Comparison of ENCODE assay signal across 17 cellular contexts in the genomic region with DNA sequence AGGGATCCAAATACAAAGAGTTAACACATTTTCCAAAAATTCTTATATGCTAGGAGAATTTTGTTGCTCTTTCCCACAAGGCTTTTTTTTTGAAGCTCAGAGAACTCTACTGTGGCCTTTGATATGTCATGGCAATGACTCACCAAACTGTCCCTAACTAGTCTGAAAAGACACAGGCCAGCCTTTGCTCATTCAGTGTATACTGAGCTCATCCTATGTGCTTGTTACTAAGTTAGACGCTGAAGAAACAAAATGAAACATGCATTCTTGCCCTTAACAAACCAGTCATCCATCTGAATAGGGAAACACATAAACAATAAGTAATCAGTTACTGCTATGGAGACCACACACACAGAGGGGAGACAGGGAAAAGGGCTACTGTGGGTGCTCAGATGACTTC.
A peak's percentile ranks its signal among the peaks of the same experiment; 100 is the strongest.
DNase-seq lines count a peak whose midpoint lies in the region; ATAC-seq, FAIRE-seq and TF ChIP-seq lines count a peak whose summit lies in the region.
"Had no signal": no experiment of that assay in that cellular context is flagged by ENCODE, and none has a peak within 500 bp of the region (broad histone marks: within the 10 kb centered on the region; RNA-seq: fewer than 3 reads in every experiment).

No MANE protein-coding gene starts in this region.

- H3K4me2 ChIP-seq in astrocyte (ENCODE audit: low read length), result no peak overlapping the region
- H3K4me2 ChIP-seq: GM23338 had no signal

- H3K9me3 Mint-ChIP-seq in activated T-cell treated with anti-CD3 and anti-CD28 coated beads, Interleukin-2, amount 50 U/mL, for 72 hours, result no peaks in the 10 kb centered on the region
- H3K9me3 Mint-ChIP-seq in astrocyte (ENCODE audit: unreplicated experiment), result peaks cover 3% of the 10 kb centered on the region
- H3K9me3 Mint-ChIP-seq: GM23338 had no signal

- H3K36me3 Mint-ChIP-seq in activated T-cell treated with anti-CD3 and anti-CD28 coated beads, Interleukin-2, amount 50 U/mL, for 72 hours (ENCODE audit: insufficient read depth in 2 of 2), result no peaks in the 10 kb centered on the region
- peaks cover 3% of the 10 kb centered on the region for H3K36me3 Mint-ChIP-seq in astrocyte (ENCODE audit: low read depth, unreplicated experiment)

- peak in 1 of 2 donors; percentile 3 for DNase-seq in activated T-cell treated with anti-CD3 and anti-CD28 coated beads, Interleukin-2, amount 50 U/mL, for 72 hours
- no peak for DNase-seq in activated T-cell treated with anti-CD3 and anti-CD28 coated beads, Interleukin-2, amount 50 U/mL, for 48 hours
- DNase-seq in astrocyte (ENCODE audit: low read depth), result peak; percentile 29
- DNase-seq in glomerular visceral epithelial cell (ENCODE audit: extremely low spot score), result peak; percentile 40
- DNase-seq in thoracic aorta (ENCODE audit: low spot score), result no peak
- DNase-seq in DMS79 treated with DMSO at 0.1 percent for 48 hours (lab: John Stamatoyannopoulos, UW), result no peak
- DNase-seq: ACHN, heart left ventricle, lower lobe of right lung, NCI-H1105, RPMI8226, spleen, T-helper 9 cell had no signal

- H3K79me2 ChIP-seq in astrocyte (ENCODE audit: insufficient read depth, low read length), result no peaks in the 10 kb centered on the region

- no peaks in the 10 kb centered on the region for H3K36me3 ChIP-seq in astrocyte (ENCODE audit: insufficient read depth, low read length)
- no peaks in the 10 kb centered on the region for H3K36me3 ChIP-seq in thoracic aorta
- H3K36me3 ChIP-seq: heart left ventricle, lower lobe of right lung, spleen had no signal

- no peak for TF ChIP-seq CTCF in astrocyte (IDR thresholded peaks at IDR 0.05; ENCODE audit: insufficient read depth, low read depth, low read length)
- no peak for TF ChIP-seq CTCF in thoracic aorta (IDR thresholded peaks at IDR 0.05)

- FAIRE-seq in astrocyte (lab: Jason Lieb, UNC), result no peak
- FAIRE-seq: urothelium cell line had no signal

- H3K9ac ChIP-seq in astrocyte (ENCODE audit: low read length), result no peak overlapping the region

- no peaks in the 10 kb centered on the region for H3K27me3 ChIP-seq in astrocyte (ENCODE audit: insufficient read depth, low read length)
- H3K27me3 ChIP-seq in thoracic aorta (replicated peaks; ENCODE audit: insufficient read depth), result no peaks in the 10 kb centered on the region
- H3K27me3 ChIP-seq: heart left ventricle, spleen had no signal

- H3K27me3 Mint-ChIP-seq in activated T-cell treated with anti-CD3 and anti-CD28 coated beads, Interleukin-2, amount 50 U/mL, for 72 hours (ENCODE audit: low read depth), result no peaks in the 10 kb centered on the region
- no peaks in the 10 kb centered on the region for H3K27me3 Mint-ChIP-seq in astrocyte (ENCODE audit: low read depth, unreplicated experiment)

- peak; percentile 76 to 89 for ATAC-seq in activated T-cell treated with anti-CD3 and anti-CD28 coated beads, Interleukin-2, amount 50 U/mL, for 72 hours (replicated peaks in 1 of 2)
- ATAC-seq in thoracic aorta (ENCODE audit: insufficient number of reproducible peaks, low FRiP score, low read depth) (peak; percentile 42), HG02759 (IDR thresholded peaks at IDR 0.05; ENCODE audit: unreplicated experiment) (no peak), GM18505 (IDR thresholded peaks at IDR 0.05; ENCODE audit: unreplicated experiment) (no peak)
- ATAC-seq: GM23338, heart left ventricle, lower lobe of right lung had no signal

- H3K27ac ChIP-seq in astrocyte (ENCODE audit: low read depth, low read length), result no peak overlapping the region
- peak overlapping the region; percentile 93 to 94 for H3K27ac ChIP-seq in thoracic aorta
- H3K27ac ChIP-seq: heart left ventricle, lower lobe of right lung, spleen had no signal

- H2AFZ ChIP-seq in astrocyte (ENCODE audit: low read depth, low read length), result no peak overlapping the region
- H2AFZ ChIP-seq: GM23338 had no signal

- no peaks in the 10 kb centered on the region for H3K4me1 Mint-ChIP-seq in activated T-cell treated with anti-CD3 and anti-CD28 coated beads, Interleukin-2, amount 50 U/mL, for 72 hours (ENCODE audit: low read depth)
- H3K4me1 Mint-ChIP-seq in astrocyte (ENCODE audit: low read depth, unreplicated experiment), result peaks cover 11% of the 10 kb centered on the region

- H3K9me3 ChIP-seq in astrocyte (ENCODE audit: insufficient read depth, low read depth, low read length), result no peaks in the 10 kb centered on the region
- H3K9me3 ChIP-seq in thoracic aorta, result no peaks in the 10 kb centered on the region
- H3K9me3 ChIP-seq: heart left ventricle, lower lobe of right lung, spleen had no signal

- no peak overlapping the region for H3K4me3 ChIP-seq in astrocyte (ENCODE audit: insufficient read depth, low read depth, low read length)
- H3K4me3 ChIP-seq in thoracic aorta, result no peak overlapping the region
- H3K4me3 ChIP-seq: GM23338, heart left ventricle, lower lobe of right lung, spleen had no signal

- H3K4me3 Mint-ChIP-seq in activated T-cell treated with anti-CD3 and anti-CD28 coated beads, Interleukin-2, amount 50 U/mL, for 72 hours, result no peak overlapping the region
- H3K4me3 Mint-ChIP-seq in astrocyte (ENCODE audit: unreplicated experiment), result no peak overlapping the region
- H3K4me3 Mint-ChIP-seq: GM23338 had no signal

- TF ChIP-seq POLR2A in GM18505 (IDR thresholded peaks at IDR 0.05; ENCODE audit: borderline replicate concordance, extremely low read depth, insufficient read depth, insufficient read length), result no peak

- no peaks in the 10 kb centered on the region for H4K20me1 ChIP-seq in astrocyte (ENCODE audit: insufficient read depth, low read length)

- H3K27ac Mint-ChIP-seq in activated T-cell treated with anti-CD3 and anti-CD28 coated beads, Interleukin-2, amount 50 U/mL, for 72 hours, result no peak overlapping the region
- H3K27ac Mint-ChIP-seq in astrocyte (ENCODE audit: unreplicated experiment), result peak overlapping the region; percentile 91
- H3K27ac Mint-ChIP-seq: GM23338 had no signal

- H3K4me1 ChIP-seq in astrocyte (ENCODE audit: insufficient read depth, low read length) (no peaks in the 10 kb centered on the region), thoracic aorta (ENCODE audit: control insufficient read depth in 1 of 2, low read depth in 2 of 2) (peaks cover 23 to 71% of the 10 kb centered on the region in 2 donors)
- H3K4me1 ChIP-seq: lower lobe of right lung, spleen had no signal

Comparison
In these comparisons a context has a peak if more than half of its experiments do, and no peak if none do; other contexts are left out.
1. ATAC-seq: peak in activated T-cell treated with anti-CD3 and anti-CD28 coated beads, Interleukin-2, amount 50 U/mL, for 72 hours (2 of 2) and thoracic aorta (single experiment); none in HG02759 (single experiment) and GM18505 (single experiment).
2. DNase-seq: peak in astrocyte (single experiment) and glomerular visceral epithelial cell (single experiment); none in activated T-cell treated with anti-CD3 and anti-CD28 coated beads, Interleukin-2, amount 50 U/mL, for 48 hours (0 of 2), thoracic aorta (single experiment) and DMS79 treated with DMSO at 0.1 percent for 48 hours (single experiment).